In genomic region chr2:183060500-183061231, GRCh38 we compare ENCODE assay signal across 1 cellular context.
TF ChIP-seq lines count a peak whose summit lies in the region.

No MANE protein-coding gene starts in this region.

TF ChIP-seq in A549, 52 proteins besides CTCF, POLR2A, EP300 and RAD21 (continued from another document):
- TF ChIP-seq ATOH8 (CRISPR knock-in tag; IDR thresholded peaks at IDR 0.05; ENCODE audit: low read depth) = no peak
- TF ChIP-seq FOSL2 (IDR thresholded peaks at IDR 0.05) = no peak
- TF ChIP-seq FOSL2 (CRISPR knock-in tag; IDR thresholded peaks at IDR 0.05) = no peak
- TF ChIP-seq HOXB13 (CRISPR knock-in tag; IDR thresholded peaks at IDR 0.05; ENCODE audit: low read depth) = no peak
- TF ChIP-seq NPAS2 (CRISPR knock-in tag; IDR thresholded peaks at IDR 0.05; ENCODE audit: borderline replicate concordance) = no peak
- no peak for TF ChIP-seq REST (IDR thresholded peaks at IDR 0.05)
- no peak for TF ChIP-seq ZFP36 (IDR thresholded peaks at IDR 0.05; ENCODE audit: borderline replicate concordance, partially characterized antibody)
- TF ChIP-seq HEYL (CRISPR knock-in tag; IDR thresholded peaks at IDR 0.05) = no peak
- no peak for TF ChIP-seq ZSCAN20 (CRISPR knock-in tag; IDR thresholded peaks at IDR 0.05)
- no peak for TF ChIP-seq E2F6 (IDR thresholded peaks at IDR 0.05; ENCODE audit: borderline replicate concordance, low read depth)
- TF ChIP-seq RFX5 (IDR thresholded peaks at IDR 0.05) = no peak
